Comparison of ENCODE assay signal across 8 cellular contexts in the genomic region with DNA sequence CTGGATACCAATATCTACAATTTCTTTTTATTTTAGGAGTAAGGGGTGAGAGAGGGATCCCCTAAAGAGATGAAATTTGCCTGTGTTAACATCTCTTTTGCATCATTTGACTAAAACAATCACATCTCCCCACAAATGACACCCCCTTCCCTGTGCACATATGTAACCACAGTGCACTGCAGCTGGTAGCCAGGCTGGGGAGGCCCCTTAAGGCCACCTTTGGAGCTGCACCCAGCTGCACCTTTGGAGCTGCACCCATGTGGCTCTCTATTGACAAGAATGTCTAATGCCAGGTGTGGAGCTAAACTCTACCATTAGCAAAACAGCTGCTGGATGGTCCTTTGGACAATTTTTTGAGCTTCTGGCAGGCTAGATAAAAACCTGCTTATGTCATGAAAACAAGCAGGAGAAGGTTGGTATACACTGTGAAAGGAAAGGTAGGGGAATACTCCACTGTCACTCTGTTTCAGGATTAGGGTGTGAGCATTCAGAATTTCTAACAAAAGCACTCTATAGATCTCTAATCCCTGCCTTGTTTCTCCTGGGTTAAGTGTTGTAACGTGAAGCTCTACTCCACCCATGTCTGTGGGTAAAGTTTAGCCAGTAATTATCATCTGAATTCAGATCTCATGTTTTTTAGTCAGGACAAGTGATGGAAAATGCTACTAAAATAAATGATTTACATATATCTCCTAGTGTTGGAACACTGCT. TPM values are rescaled to one million over a fixed set of nuclear protein-coding genes. Genes with fewer than 3 reads are reported as not detected.
A peak's percentile ranks its signal among the peaks of the same experiment; 100 is the strongest.
DNase-seq lines count a peak whose midpoint lies in the region; ATAC-seq and TF ChIP-seq lines count a peak whose summit lies in the region.

No MANE protein-coding gene starts in this region.

- H3K9me3 ChIP-seq in PC-3 (ENCODE audit: low read length) = no peaks in the 10 kb centered on the region
- no peaks in the 10 kb centered on the region for H3K9me3 ChIP-seq in left lung
- H3K9me3 ChIP-seq in ovary = no peaks in the 10 kb centered on the region

- no peaks in the 10 kb centered on the region for H3F3A ChIP-seq in PC-3 (ENCODE audit: low read length, unreplicated experiment)

- H3K4me2 ChIP-seq in PC-3 (ENCODE audit: low read length) = no peak overlapping the region

- DNase-seq in stimulated activated CD4-positive, alpha-beta T cell treated with anti-CD3 and anti-CD28 coated beads, Interleukin-12 subunit alpha, Interleukin-12 subunit beta, amount 100 ng/mL, for 4 hours = peak; percentile 2
- DNase-seq in stimulated activated CD4-positive, alpha-beta T cell treated with anti-CD3 and anti-CD28 coated beads, Interleukin-4, amount 100 ng/mL, for 24 hours = no peak
- peak; percentile 50 for DNase-seq in PC-3
- no peak for DNase-seq in left lung
- DNase-seq in ovary = no peak
- no peak for DNase-seq in GDM1 (lab: John Stamatoyannopoulos, UW)
- DNase-seq in GM19240 (ENCODE audit: insufficient read length, low spot score) = no peak

- H3K27ac ChIP-seq in PC-3 (ENCODE audit: low read length) (no peak overlapping the region), left lung (no peak overlapping the region), ovary (no peak overlapping the region)

- H3K4me1 ChIP-seq in PC-3 (ENCODE audit: insufficient read depth, low read length) (peaks cover 5% of the 10 kb centered on the region; the same call in 1 of the 2 replicates), left lung (no peaks in the 10 kb centered on the region), ovary (ENCODE audit: insufficient read depth) (peaks cover 4% of the 10 kb centered on the region)

- H3K36me3 ChIP-seq in PC-3 (ENCODE audit: low read depth, low read length) = peaks cover 5% of the 10 kb centered on the region; the same call in 1 of the 2 replicates
- H3K36me3 ChIP-seq in left lung = no peaks in the 10 kb centered on the region
- H3K36me3 ChIP-seq in ovary = no peaks in the 10 kb centered on the region

- no peaks in the 10 kb centered on the region for H3K79me2 ChIP-seq in PC-3 (ENCODE audit: low read length)

- no peak overlapping the region for H3K9ac ChIP-seq in PC-3 (ENCODE audit: low read length)

- POLR2A ChIA-PET in PC-3 (lab: Charles Lee; ENCODE audit: unreplicated experiment) = interaction anchor here (0.7 kb wide), 1 partner anchor 915 kb away, joined by 4 read pairs; no protein-coding TSS in a partner anchor

- 54 to 77% (median 66%) methylated on average over 1 of the region's 1 CpG for WGBS in ovary, 3 donors

- intact Hi-C loops in PC-3 (cut with micrococcal nuclease) (no loop called here), left lung (cut with DNase I) (no loop called here), ovary (cut with DNase I) (no loop called here)

- no peaks in the 10 kb centered on the region for H3K9me2 ChIP-seq in PC-3 (replicated peaks; ENCODE audit: low read length)

- no peaks in the 10 kb centered on the region for H4K20me1 ChIP-seq in PC-3 (ENCODE audit: low read length)

- H3K27me3 ChIP-seq in PC-3 (ENCODE audit: low read length) (no peaks in the 10 kb centered on the region), left lung (no peaks in the 10 kb centered on the region), ovary (no peaks in the 10 kb centered on the region)

- TF ChIP-seq EP300 in ovary (IDR thresholded peaks at IDR 0.05) = no peak

- TF ChIP-seq POLR2A in ovary (IDR thresholded peaks at IDR 0.05) = no peak

- H3K4me3 ChIP-seq in PC-3 (ENCODE audit: low read length) (no peak overlapping the region), left lung (no peak overlapping the region), ovary (no peak overlapping the region)

- ATAC-seq in HG02678 (IDR thresholded peaks at IDR 0.05; ENCODE audit: unreplicated experiment) (peak; percentile 86), PC-3 (peak; percentile 68), left lung (peak; percentile 34)

- CTCF ChIA-PET in PC-3 (lab: Charles Lee) = interaction anchor here (0.7 to 1.0 kb wide), 2 partner anchors 16 to 435 kb away, joined by 4 read pairs; no protein-coding TSS in a partner anchor

- no TSS peak for BruUV-seq in PC-3 (replicated peaks; lab: Mats Ljungman, UMichigan)

- TF ChIP-seq CTCF in PC-3 (conservative IDR thresholded peaks at IDR 0.05; ENCODE audit: low read depth, low read length) (peak; percentile 59), left lung (IDR thresholded peaks at IDR 0.05) (no peak), ovary (IDR thresholded peaks at IDR 0.05) (no peak)

- no peak overlapping the region for H2AFZ ChIP-seq in PC-3 (ENCODE audit: low read length)

RNA-seq across cellular contexts. Expression of a gene that starts 52.1 kb away (rescaled TPM):
- total RNA-seq in PC-3 (2014; rRNA removed) (97.9 and 106 TPM in 2 replicates), left lung (10 to 100 TPM; 81.8 to 84.2 TPM), ovary (10 to 100 TPM; 38.5 to 69.5 (median 64.7) TPM)
- polyA plus RNA-seq in ovary = 100 to 1,000 TPM in 1 of 2 donors, 10 to 100 TPM in 1; 45.4 to 114 TPM

Comparison
In these comparisons a context has a peak if more than half of its experiments do, and no peak if none do; other contexts are left out.
1. DNase-seq: peak in stimulated activated CD4-positive, alpha-beta T cell treated with anti-CD3 and anti-CD28 coated beads, Interleukin-12 subunit alpha, Interleukin-12 subunit beta, amount 100 ng/mL, for 4 hours (single experiment) and PC-3 (single experiment); none in stimulated activated CD4-positive, alpha-beta T cell treated with anti-CD3 and anti-CD28 coated beads, Interleukin-4, amount 100 ng/mL, for 24 hours (single experiment), left lung (0 of 2), ovary (0 of 5), GDM1 (single experiment) and GM19240 (single experiment).
2. ATAC-seq: peak in every context shown above with its lines; median percentile 86 in HG02678; 68 in PC-3; 34 in left lung.